In the genomic region with DNA sequence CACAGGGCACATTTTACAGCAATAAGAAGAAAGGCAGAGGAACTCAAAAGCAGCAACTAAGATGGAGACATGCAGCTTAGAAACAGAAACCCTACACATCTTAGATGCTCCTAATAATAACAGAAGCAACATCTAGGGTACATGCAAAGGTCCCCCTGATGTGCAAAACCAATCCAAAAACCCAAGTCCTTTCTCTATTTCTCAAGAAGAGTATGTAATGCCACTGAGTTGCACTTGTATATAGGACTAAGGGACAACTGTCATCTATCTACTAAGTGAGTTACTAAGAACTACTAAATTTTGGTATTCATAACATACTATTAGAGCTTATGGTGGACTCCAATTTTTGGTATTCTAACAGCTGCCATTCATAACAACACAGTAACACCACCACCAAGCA, we compare ENCODE assay signal across 19 cellular contexts. TPM values are rescaled to one million over a fixed set of nuclear protein-coding genes. Genes with fewer than 3 reads are reported as not detected.
A peak's percentile ranks its signal among the peaks of the same experiment; 100 is the strongest.
DNase-seq lines count a peak whose midpoint lies in the region; ATAC-seq and TF ChIP-seq lines count a peak whose summit lies in the region.
"Had no signal": no experiment of that assay in that cellular context is flagged by ENCODE, and none has a peak within 500 bp of the region (broad histone marks: within the 10 kb centered on the region; RNA-seq: fewer than 3 reads in every experiment).

No MANE protein-coding gene starts in this region.

- POLR2A ChIA-PET in CD8-positive, alpha-beta T cell (lab: Charles Lee) = no interaction called here
- POLR2A ChIA-PET in T-cell (lab: Charles Lee) = no interaction called here

- H3K4me3 Mint-ChIP-seq in CD4-positive, CD25-positive, alpha-beta regulatory T cell = no peak overlapping the region
- H3K4me3 Mint-ChIP-seq in CD8-positive, alpha-beta T cell = no peak overlapping the region
- H3K4me3 Mint-ChIP-seq in T-cell = no peak overlapping the region
- H3K4me3 Mint-ChIP-seq in effector memory CD8-positive, alpha-beta T cell = no peak overlapping the region

- no peak overlapping the region for H3K4me3 ChIP-seq in CD4-positive, CD25-positive, alpha-beta regulatory T cell (ENCODE audit: low read depth, low read length)
- no peak overlapping the region for H3K4me3 ChIP-seq in CD8-positive, alpha-beta T cell (ENCODE audit: low read depth, low read length)
- H3K4me3 ChIP-seq: Peyer's patch, SK-N-MC had no signal

- no peak for TF ChIP-seq CTCF in CD8-positive, alpha-beta T cell (IDR thresholded peaks at IDR 0.05)

- no peaks in the 10 kb centered on the region for H3K27me3 Mint-ChIP-seq in CD4-positive, CD25-positive, alpha-beta regulatory T cell
- no peaks in the 10 kb centered on the region for H3K27me3 Mint-ChIP-seq in CD8-positive, alpha-beta T cell (ENCODE audit: low read depth)
- H3K27me3 Mint-ChIP-seq in T-cell = no peaks in the 10 kb centered on the region
- H3K27me3 Mint-ChIP-seq in effector memory CD8-positive, alpha-beta T cell = no peaks in the 10 kb centered on the region

- H3K36me3 ChIP-seq in CD4-positive, CD25-positive, alpha-beta regulatory T cell (ENCODE audit: control insufficient read depth, insufficient read depth, low read length) = peaks cover 77% of the 10 kb centered on the region
- no peaks in the 10 kb centered on the region for H3K36me3 ChIP-seq in CD8-positive, alpha-beta T cell (ENCODE audit: insufficient read depth, low read length)

- H3K27ac ChIP-seq in CD4-positive, CD25-positive, alpha-beta regulatory T cell (ENCODE audit: insufficient read depth, low read length, poor library complexity, severe bottlenecking) = peak overlapping the region; percentile 5
- H3K27ac ChIP-seq in CD8-positive, alpha-beta T cell (ENCODE audit: low read depth, low read length) = no peak overlapping the region
- H3K27ac ChIP-seq: Peyer's patch, SK-N-MC had no signal

- no peak for ATAC-seq in CD4-positive, CD25-positive, alpha-beta regulatory T cell (ENCODE audit: low read depth in 2 of 2)
- ATAC-seq in CD8-positive, alpha-beta T cell = no peak
- ATAC-seq in T-cell (replicated peaks in 1 of 4) = no peak
- ATAC-seq in effector memory CD8-positive, alpha-beta T cell (replicated peaks) = no peak
- ATAC-seq in GM18511 (IDR thresholded peaks at IDR 0.05; ENCODE audit: unreplicated experiment) = no peak

- peaks cover 21 to 44% (median 30%) of the 10 kb centered on the region in 4 donors for H3K4me1 Mint-ChIP-seq in CD4-positive, CD25-positive, alpha-beta regulatory T cell
- peaks cover 7% of the 10 kb centered on the region for H3K4me1 Mint-ChIP-seq in CD8-positive, alpha-beta T cell (ENCODE audit: low read depth)
- H3K4me1 Mint-ChIP-seq in T-cell = peaks cover 6 to 43% (median 15%) of the 10 kb centered on the region in 3 donors
- H3K4me1 Mint-ChIP-seq in effector memory CD8-positive, alpha-beta T cell (ENCODE audit: low read depth in 2 of 2) = peaks cover 7 to 48% of the 10 kb centered on the region in 2 donors

- DNase-seq in CD4-positive, CD25-positive, alpha-beta regulatory T cell = no peak
- no peak for DNase-seq in CD8-positive, alpha-beta T cell
- DNase-seq in T-cell = no peak
- DNase-seq in effector memory CD8-positive, alpha-beta T cell = no peak
- no peak for DNase-seq in cerebellar cortex (ENCODE audit: low spot score)
- no peak for DNase-seq in central memory CD4-positive, alpha-beta T cell
- DNase-seq: ACHN, DMS79, GOT3, KG1, NCI-H1092, NCI-H146, NCI-H2081 treated with DMSO at 0.1 percent for 48 hours, NCI-H510A treated with DMSO at 0.1 percent for 48 hours, NCI-H82, Peyer's patch, Right ventricle myocardium superior had no signal

- H3K9me3 Mint-ChIP-seq in CD4-positive, CD25-positive, alpha-beta regulatory T cell = no peaks in the 10 kb centered on the region
- H3K9me3 Mint-ChIP-seq in CD8-positive, alpha-beta T cell = no peaks in the 10 kb centered on the region
- H3K9me3 Mint-ChIP-seq in T-cell = no peaks in the 10 kb centered on the region
- H3K9me3 Mint-ChIP-seq in effector memory CD8-positive, alpha-beta T cell = no peaks in the 10 kb centered on the region

- H3K27me3 ChIP-seq in CD4-positive, CD25-positive, alpha-beta regulatory T cell (ENCODE audit: control insufficient read depth, insufficient read depth, low read length) = no peaks in the 10 kb centered on the region
- H3K27me3 ChIP-seq in CD8-positive, alpha-beta T cell (ENCODE audit: insufficient read depth, low read length) = no peaks in the 10 kb centered on the region
- H3K27me3 ChIP-seq: Peyer's patch had no signal

- CTCF ChIA-PET in CD8-positive, alpha-beta T cell (lab: Charles Lee) = interaction anchor here (1.6 to 3.8 kb wide), 2 partner anchors 7 to 166 kb away, joined by 6 to 26 read pairs; no protein-coding TSS in a partner anchor
- CTCF ChIA-PET in T-cell (lab: Charles Lee) = interaction anchor here (0.6 to 3.2 kb wide), 4 partner anchors 8 to 697 kb away, joined by 3 to 13 read pairs (median 6); no protein-coding TSS in a partner anchor

- H3K9me3 ChIP-seq in CD4-positive, CD25-positive, alpha-beta regulatory T cell (ENCODE audit: control insufficient read depth in 2 of 2, low read length in 2 of 2) = no peaks in the 10 kb centered on the region
- no peaks in the 10 kb centered on the region for H3K9me3 ChIP-seq in CD8-positive, alpha-beta T cell (ENCODE audit: low read length)
- H3K9me3 ChIP-seq: Peyer's patch had no signal

- H3K27ac Mint-ChIP-seq in CD4-positive, CD25-positive, alpha-beta regulatory T cell = peak overlapping the region in 1 of 3 donors; percentile 2
- H3K27ac Mint-ChIP-seq in CD8-positive, alpha-beta T cell = peak overlapping the region; percentile 2
- H3K27ac Mint-ChIP-seq in T-cell = peak overlapping the region; percentile 19 to 22
- peak overlapping the region; percentile 21 to 90 for H3K27ac Mint-ChIP-seq in effector memory CD8-positive, alpha-beta T cell

- H3K36me3 Mint-ChIP-seq in CD4-positive, CD25-positive, alpha-beta regulatory T cell = peaks cover 29% of the 10 kb centered on the region
- peaks cover 43% of the 10 kb centered on the region for H3K36me3 Mint-ChIP-seq in CD8-positive, alpha-beta T cell
- peaks cover 37% of the 10 kb centered on the region for H3K36me3 Mint-ChIP-seq in T-cell
- peaks cover 29% of the 10 kb centered on the region for H3K36me3 Mint-ChIP-seq in effector memory CD8-positive, alpha-beta T cell (ENCODE audit: insufficient read depth)

- intact Hi-C loops in CD8-positive, alpha-beta T cell (cut with DNase I, micrococcal nuclease) = no loop called here

- peaks cover 9% of the 10 kb centered on the region for H3K4me1 ChIP-seq in CD4-positive, CD25-positive, alpha-beta regulatory T cell (ENCODE audit: control insufficient read depth, insufficient read depth, low read length, poor library complexity, severe bottlenecking)
- H3K4me1 ChIP-seq in CD8-positive, alpha-beta T cell (ENCODE audit: insufficient read depth, low read length) = no peaks in the 10 kb centered on the region
- H3K4me1 ChIP-seq: Peyer's patch had no signal

RNA-seq across cellular contexts. Expression of gene HNRNPLL, which starts 28.4 kb away (rescaled TPM):
- 124 TPM for total RNA-seq in CD4-positive, CD25-positive, alpha-beta regulatory T cell
- 10 to 100 TPM; 59.6 to 81.3 (median 69.9) TPM for polyA plus RNA-seq in CD4-positive, CD25-positive, alpha-beta regulatory T cell
- total RNA-seq in CD8-positive, alpha-beta T cell = 10 to 100 TPM; 35.0 to 37.6 TPM
- total RNA-seq in T-cell = 10 to 100 TPM; 28.1 to 69.0 (median 35.2) TPM
